ENCODE assay signal across 17 cellular contexts in genomic region chr2:39948016-39948719, GRCh38.
DNase-seq lines count a peak whose midpoint lies in the region; ATAC-seq lines count a peak whose summit lies in the region.
"Had no signal": no experiment of that assay in that cellular context is flagged by ENCODE, and none has a peak within 500 bp of the region (broad histone marks: within the 10 kb centered on the region; RNA-seq: fewer than 3 reads in every experiment).

No MANE protein-coding gene starts in this region.

- peak; percentile 13 for DNase-seq in AG08395 (ENCODE audit: low spot score)
- DNase-seq in GM04504 (ENCODE audit: low read depth): peak; percentile 69
- peak; percentile 6 for DNase-seq in glomerular visceral epithelial cell (ENCODE audit: extremely low spot score)
- DNase-seq in DMS 273 (lab: John Stamatoyannopoulos, UW; ENCODE audit: unreplicated experiment): no peak
- no peak for DNase-seq in 8988T
- no peak for DNase-seq in NCI-H1417 (lab: John Stamatoyannopoulos, UW)
- DNase-seq: activated CD4-positive, alpha-beta T cell treated with anti-CD3 and anti-CD28 coated beads, Interleukin-2, amount 50 U/mL, for 48 hours; activated gamma-delta T cell; DMS153; effector memory CD4-positive, alpha-beta T cell; lower lobe of right lung; MM.1S; naive thymus-derived CD8-positive, alpha-beta T cell; NCI-H2029; OCI-M1 had no signal

- no peak overlapping the region for H3K4me3 Mint-ChIP-seq in activated naive CD8-positive, alpha-beta T cell
- H3K4me3 Mint-ChIP-seq: naive thymus-derived CD8-positive, alpha-beta T cell had no signal

- H3K27ac Mint-ChIP-seq in activated naive CD8-positive, alpha-beta T cell: peak overlapping the region; percentile 72
- H3K27ac Mint-ChIP-seq: naive thymus-derived CD8-positive, alpha-beta T cell had no signal

- H3K27me3 Mint-ChIP-seq in activated naive CD8-positive, alpha-beta T cell: peaks cover 3% of the 10 kb centered on the region

- H3K4me1 Mint-ChIP-seq in activated naive CD8-positive, alpha-beta T cell (ENCODE audit: low read depth): no peaks in the 10 kb centered on the region
- H3K4me1 Mint-ChIP-seq: naive thymus-derived CD8-positive, alpha-beta T cell had no signal

- H3K36me3 Mint-ChIP-seq in activated naive CD8-positive, alpha-beta T cell: no peaks in the 10 kb centered on the region
- H3K36me3 Mint-ChIP-seq: naive thymus-derived CD8-positive, alpha-beta T cell had no signal

- no peak for ATAC-seq in HG02973 (IDR thresholded peaks at IDR 0.05; ENCODE audit: unreplicated experiment)
- ATAC-seq: lower lobe of right lung; naive thymus-derived CD8-positive, alpha-beta T cell had no signal

- H3K9me3 Mint-ChIP-seq in activated naive CD8-positive, alpha-beta T cell (ENCODE audit: low read depth): no peaks in the 10 kb centered on the region
- H3K9me3 Mint-ChIP-seq: naive thymus-derived CD8-positive, alpha-beta T cell had no signal

Comparison
In these comparisons a context has a peak if more than half of its experiments do, and no peak if none do; other contexts are left out.
1. DNase-seq: peak in AG08395 (single experiment), GM04504 (single experiment) and glomerular visceral epithelial cell (single experiment); none in DMS 273 (single experiment), 8988T (single experiment) and NCI-H1417 (0 of 3).